In the genomic region with DNA sequence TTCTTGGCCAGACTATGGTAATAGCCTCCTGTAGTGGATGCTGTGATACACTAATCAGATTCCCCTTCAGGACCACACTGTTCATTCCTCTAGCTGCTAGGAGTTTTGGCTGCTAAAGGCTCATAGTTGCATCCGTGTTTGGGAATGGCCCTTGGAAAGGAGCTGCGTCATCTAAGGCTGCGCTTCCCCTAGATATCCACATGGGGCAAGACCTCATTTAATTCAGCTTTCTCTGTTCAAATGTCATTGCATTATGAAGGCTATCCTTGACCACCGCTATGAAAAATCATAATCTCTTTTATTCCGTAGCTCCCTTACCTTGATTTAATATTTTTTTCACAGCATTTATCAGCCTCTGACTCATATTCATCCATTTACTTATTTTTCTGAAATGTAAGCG, we compare ENCODE assay signal across 26 cellular contexts.
A peak's percentile ranks its signal among the peaks of the same experiment; 100 is the strongest.
DNase-seq lines count a peak whose midpoint lies in the region; ATAC-seq, FAIRE-seq and TF ChIP-seq lines count a peak whose summit lies in the region.
"Had no signal": no experiment of that assay in that cellular context is flagged by ENCODE, and none has a peak within 500 bp of the region (broad histone marks: within the 10 kb centered on the region; RNA-seq: fewer than 3 reads in every experiment).

No MANE protein-coding gene starts in this region.

- no peak for TF ChIP-seq CTCF in A549 (IDR thresholded peaks at IDR 0.05)
- peak; percentile 35; the same call in 2 of the 3 replicates for TF ChIP-seq CTCF in H9 (conservative IDR thresholded peaks at IDR 0.05)
- TF ChIP-seq CTCF in PC-3 (conservative IDR thresholded peaks at IDR 0.05; ENCODE audit: low read depth, low read length) = no peak; the same call in 1 of the 2 replicates
- TF ChIP-seq CTCF in endothelial cell (IDR thresholded peaks at IDR 0.05; ENCODE audit: unreplicated experiment) = peak; percentile 38

- no peaks in the 10 kb centered on the region for H3K36me3 ChIP-seq in PC-3 (ENCODE audit: low read depth, low read length)
- H3K36me3 ChIP-seq: heart right ventricle, lower lobe of right lung, suprapubic skin, uterus had no signal

- BruUV-seq in PC-3 (replicated peaks; lab: Mats Ljungman, UMichigan) = no TSS peak

- H3K23ac ChIP-seq in H9 (ENCODE audit: insufficient read length, low read depth, low read length) = no peak overlapping the region

- no peaks in the 10 kb centered on the region for H4K20me1 ChIP-seq in H9 (ENCODE audit: control insufficient read depth, insufficient read depth, insufficient read length)
- H4K20me1 ChIP-seq in PC-3 (ENCODE audit: low read length) = no peaks in the 10 kb centered on the region

- no peak overlapping the region for H3K4me3 ChIP-seq in A549
- no peak overlapping the region for H3K4me3 ChIP-seq in PC-3 (ENCODE audit: low read length)
- H3K4me3 ChIP-seq: heart right ventricle, lower lobe of right lung, suprapubic skin, uterus had no signal

- POLR2A ChIA-PET in A549 (lab: Yijun Ruan, JAX) (no interaction called here), PC-3 (lab: Charles Lee; ENCODE audit: unreplicated experiment) (no interaction called here)

- 0 out of 4 replicates have a peak, but pooled peaks cover 0 to 2% of the 10 kb centered on the region in 2 experiments for H3K4me1 Mint-ChIP-seq in H9
- H3K4me1 Mint-ChIP-seq in endothelial cell (ENCODE audit: unreplicated experiment) = no peaks in the 10 kb centered on the region
- H3K4me1 Mint-ChIP-seq: activated naive CD4-positive, alpha-beta T cell treated with anti-CD3 and anti-CD28 coated beads, Interleukin-2, amount 10 ng/mL, durations not matched to agents 7 days and 5 days had no signal

- H3K4me1 ChIP-seq in A549 (no peaks in the 10 kb centered on the region), H9 (ENCODE audit: insufficient read depth, low read length) (no peaks in the 10 kb centered on the region), PC-3 (ENCODE audit: insufficient read depth, low read length) (no peaks in the 10 kb centered on the region)
- H3K4me1 ChIP-seq: lower lobe of right lung, suprapubic skin, uterus had no signal

- H3K56ac ChIP-seq in H9 (ENCODE audit: insufficient read length, low read depth, low read length) = no peak overlapping the region

- H3K23me2 ChIP-seq in H9 (ENCODE audit: insufficient read length, low read depth, low read length, poor library complexity, severe bottlenecking) = no peaks in the 10 kb centered on the region

- no peak overlapping the region for H4K91ac ChIP-seq in H9 (ENCODE audit: insufficient read length, low read depth, low read length)

- no peak for TF ChIP-seq EP300 in A549 (IDR thresholded peaks at IDR 0.05)

- H3K27me3 Mint-ChIP-seq in H9 (ENCODE audit: low read depth) (peaks cover 2% of the 10 kb centered on the region; the same call in 1 of the 2 replicates), endothelial cell (ENCODE audit: unreplicated experiment) (peaks cover 2% of the 10 kb centered on the region)

- H3K9ac ChIP-seq in H9 (ENCODE audit: extremely low read depth, insufficient read length, low read length) (no peak overlapping the region), PC-3 (ENCODE audit: low read length) (no peak overlapping the region)

- no peak overlapping the region for H3T11ph ChIP-seq in H9 (ENCODE audit: low read length)

- H3K18ac ChIP-seq in H9 (ENCODE audit: insufficient read length, low read depth, low read length) = no peak overlapping the region

- no peak for TF ChIP-seq RAD21 in A549 (conservative IDR thresholded peaks at IDR 0.05 in 1 of 2, IDR thresholded peaks at IDR 0.05 in 1 of 2)

- H3K27ac Mint-ChIP-seq in H9 (no peak overlapping the region), endothelial cell (ENCODE audit: unreplicated experiment) (no peak overlapping the region)
- H3K27ac Mint-ChIP-seq: activated naive CD4-positive, alpha-beta T cell treated with anti-CD3 and anti-CD28 coated beads, Interleukin-2, amount 10 ng/mL, durations not matched to agents 7 days and 5 days had no signal

- no peak for TF ChIP-seq POLR2A in A549 (IDR thresholded peaks at IDR 0.05; ENCODE audit: low read length)

- H3K4me2 ChIP-seq in A549 = no peak overlapping the region
- no peak overlapping the region for H3K4me2 ChIP-seq in H9 (ENCODE audit: insufficient read depth, insufficient read length, low read length)
- H3K4me2 ChIP-seq in PC-3 (ENCODE audit: low read length) = no peak overlapping the region

- DNase-seq in A549 (ENCODE audit: low read depth in 1 of 2, low spot score in 1 of 2) (peak in 1 of 2 experiments; percentile 30), H9 (no peak), PC-3 (peak; percentile 7), endothelial cell (ENCODE audit: low spot score) (no peak), cerebellar cortex (ENCODE audit: low spot score) (no peak)
- DNase-seq: activated naive CD4-positive, alpha-beta T cell treated with anti-CD3 and anti-CD28 coated beads, Interleukin-2, amount 10 ng/mL, durations not matched to agents 7 days and 5 days; aorta; C1 segment of cervical spinal cord; cerebellar nuclear complex; effector memory CD4-positive, alpha-beta T cell; heart right ventricle; lower lobe of right lung; NCI-H1417; NCI-H2171 treated with DMSO at 0.1 percent for 48 hours; NCI-H774; nucleus accumbens; retina; RPMI8226; stimulated activated CD4-positive, alpha-beta T cell treated with anti-CD3 and anti-CD28 coated beads, Interleukin-12 subunit alpha, Interleukin-12 subunit beta, amount 100 ng/mL, for 4 hours; uterus had no signal

- no peaks in the 10 kb centered on the region for H3F3A ChIP-seq in PC-3 (ENCODE audit: low read length, unreplicated experiment)

- H3K36me3 Mint-ChIP-seq in H9 (ENCODE audit: insufficient read depth in 1 of 3, low read depth in 3 of 3) = no peaks in the 10 kb centered on the region
- no peaks in the 10 kb centered on the region for H3K36me3 Mint-ChIP-seq in endothelial cell (ENCODE audit: low read depth, unreplicated experiment)
- H3K36me3 Mint-ChIP-seq: activated naive CD4-positive, alpha-beta T cell treated with anti-CD3 and anti-CD28 coated beads, Interleukin-2, amount 10 ng/mL, durations not matched to agents 7 days and 5 days had no signal

- no peak overlapping the region for H3K27ac ChIP-seq in A549
- no peak overlapping the region for H3K27ac ChIP-seq in H9 (ENCODE audit: insufficient read length, low read depth, low read length)
- H3K27ac ChIP-seq in PC-3 (ENCODE audit: low read length) = no peak overlapping the region
- H3K27ac ChIP-seq: lower lobe of right lung, suprapubic skin, uterus had no signal

- H2BK120ac ChIP-seq in H9 (ENCODE audit: low read depth, low read length, poor library complexity, severe bottlenecking) = no peak overlapping the region

- H4K5ac ChIP-seq in H9 (ENCODE audit: insufficient read length, low read depth, low read length) = no peak overlapping the region

- CTCF ChIA-PET in A549 (lab: Yijun Ruan, JAX) = interaction anchor here (1.3 kb wide), 2 partner anchors 9 to 13 kb away, joined by 3 to 6 read pairs; no protein-coding TSS in a partner anchor
- CTCF ChIA-PET in PC-3 (lab: Charles Lee) = no interaction called here

- H2AFZ ChIP-seq in H9 (ENCODE audit: low read length) = no peak overlapping the region
- H2AFZ ChIP-seq in PC-3 (ENCODE audit: low read length) = no peak overlapping the region

- FAIRE-seq in A549 (lab: Jason Lieb, UNC) = no peak
- FAIRE-seq: A204.1, HTR-8/SVneo had no signal

- H3K4me3 Mint-ChIP-seq in H9 (no peak overlapping the region), endothelial cell (ENCODE audit: unreplicated experiment) (no peak overlapping the region)
- H3K4me3 Mint-ChIP-seq: activated naive CD4-positive, alpha-beta T cell treated with anti-CD3 and anti-CD28 coated beads, Interleukin-2, amount 10 ng/mL, durations not matched to agents 7 days and 5 days had no signal

- H3K9me2 ChIP-seq in PC-3 (replicated peaks; ENCODE audit: low read length) = no peaks in the 10 kb centered on the region

- no peak overlapping the region for H4K8ac ChIP-seq in H9 (replicated peaks; ENCODE audit: insufficient read length, low read depth, low read length)

- H3K9me3 Mint-ChIP-seq in H9 = no peaks in the 10 kb centered on the region
- no peaks in the 10 kb centered on the region for H3K9me3 Mint-ChIP-seq in endothelial cell (ENCODE audit: unreplicated experiment)
- H3K9me3 Mint-ChIP-seq: activated naive CD4-positive, alpha-beta T cell treated with anti-CD3 and anti-CD28 coated beads, Interleukin-2, amount 10 ng/mL, durations not matched to agents 7 days and 5 days had no signal

- H2AK5ac ChIP-seq in H9 (ENCODE audit: insufficient read length, low read length) = no peak overlapping the region

- no peak overlapping the region for H2BK15ac ChIP-seq in H9 (ENCODE audit: low read depth, low read length)

- H3K9me3 ChIP-seq in A549 = no peaks in the 10 kb centered on the region
- no peaks in the 10 kb centered on the region for H3K9me3 ChIP-seq in H9 (ENCODE audit: control insufficient read depth, low read depth, low read length)
- no peaks in the 10 kb centered on the region for H3K9me3 ChIP-seq in PC-3 (ENCODE audit: low read length)
- H3K9me3 ChIP-seq: lower lobe of right lung, suprapubic skin, uterus had no signal

- 34% methylated on average over 6 of the region's 6 CpGs for WGBS in A549 (ENCODE audit: missing lambda C conversion rate)
- WGBS in H9 (ENCODE audit: extremely low coverage, insufficient read length, low lambda C conversion rate) = no CpG with 5 or more reads among the region's 6 CpGs

- no peak overlapping the region for H3K14ac ChIP-seq in H9 (ENCODE audit: insufficient read depth, low read length)

- intact Hi-C loops in PC-3 (cut with micrococcal nuclease) = no loop called here

- ATAC-seq in A549 (peak; percentile 71 to 87; a peak in 5 of 6 replicates), PC-3 (no peak), GM18502 (IDR thresholded peaks at IDR 0.05; ENCODE audit: poor library complexity, unreplicated experiment) (no peak), GM21390 (IDR thresholded peaks at IDR 0.05; ENCODE audit: unreplicated experiment) (no peak), GM18520 (IDR thresholded peaks at IDR 0.05; ENCODE audit: unreplicated experiment) (no peak)
- ATAC-seq: heart right ventricle, lower lobe of right lung had no signal

- H2BK20ac ChIP-seq in H9 (ENCODE audit: low read depth, low read length, poor library complexity, severe bottlenecking) = no peak overlapping the region

- H3K79me2 ChIP-seq in H9 (ENCODE audit: insufficient read depth, low read length) = no peaks in the 10 kb centered on the region
- H3K79me2 ChIP-seq in PC-3 (ENCODE audit: low read length) = no peaks in the 10 kb centered on the region

- H3K79me1 ChIP-seq in H9 (ENCODE audit: insufficient read depth, low read depth, low read length, poor library complexity, severe bottlenecking) = no peaks in the 10 kb centered on the region

- H3K27me3 ChIP-seq in H9 (ENCODE audit: insufficient read depth, low read length) = no peaks in the 10 kb centered on the region
- peaks cover 13% of the 10 kb centered on the region for H3K27me3 ChIP-seq in PC-3 (ENCODE audit: low read length)
- H3K27me3 ChIP-seq: heart right ventricle, suprapubic skin, uterus had no signal

- H2BK5ac ChIP-seq in H9 (ENCODE audit: insufficient read length, low read length) = no peak overlapping the region

- H2BK12ac ChIP-seq in H9 (ENCODE audit: insufficient read length, low read depth, low read length) = no peak overlapping the region

- no peak overlapping the region for H3K4ac ChIP-seq in H9 (ENCODE audit: low read depth, low read length)

TF ChIP-seq in A549, 52 proteins besides CTCF, POLR2A, EP300 and RAD21 (continues in another document):
- TF ChIP-seq JUN (IDR thresholded peaks at IDR 0.05) (no peak), EHF (CRISPR knock-in tag; IDR thresholded peaks at IDR 0.05) (no peak), RNF2 (IDR thresholded peaks at IDR 0.05; ENCODE audit: borderline replicate concordance, low read depth) (no peak)

Comparison
In these comparisons a context has a peak if more than half of its experiments do, and no peak if none do; other contexts are left out.
1. ATAC-seq: peak in A549 (2 of 2); none in PC-3 (single experiment), GM18502 (single experiment), GM21390 (single experiment) and GM18520 (single experiment).
2. CTCF ChIP-seq: peak in H9 (single experiment) and endothelial cell (single experiment); none in A549 (single experiment) and PC-3 (single experiment).